10 cellular contexts compared by ENCODE assay signal in genomic region chr2:187390891-187391290, GRCh38. TPM values are rescaled to one million over a fixed set of nuclear protein-coding genes. Genes with fewer than 3 reads are reported as not detected.
DNase-seq lines count a peak whose midpoint lies in the region; ATAC-seq, FAIRE-seq and TF ChIP-seq lines count a peak whose summit lies in the region.
"Had no signal": no experiment of that assay in that cellular context is flagged by ENCODE, and none has a peak within 500 bp of the region (broad histone marks: within the 10 kb centered on the region; RNA-seq: fewer than 3 reads in every experiment).

No MANE protein-coding gene starts in this region.

- no peak overlapping the region for H3K4me3 Mint-ChIP-seq in astrocyte (ENCODE audit: unreplicated experiment)

- no peaks in the 10 kb centered on the region for H4K20me1 ChIP-seq in astrocyte (ENCODE audit: insufficient read depth, low read length)

- peak overlapping the region; percentile 79 for H3K27ac Mint-ChIP-seq in astrocyte (ENCODE audit: unreplicated experiment)

- H3K9me3 Mint-ChIP-seq in astrocyte (ENCODE audit: unreplicated experiment): peaks cover 2% of the 10 kb centered on the region

- H2AFZ ChIP-seq in astrocyte (ENCODE audit: low read depth, low read length): no peak overlapping the region

- H3K4me2 ChIP-seq in astrocyte (ENCODE audit: low read length): no peak overlapping the region

- intact Hi-C loops in right cardiac atrium (cut with DNase I): no loop called here

- 41% methylated on average over 1 of the region's 1 CpG for WGBS in right cardiac atrium

- peak; percentile 29; the same call in 1 of the 2 replicates for TF ChIP-seq EP300 in Ishikawa (IDR thresholded peaks at IDR 0.05; ENCODE audit: borderline replicate concordance)

- H3K4me1 ChIP-seq in astrocyte (ENCODE audit: insufficient read depth, low read length) (peaks cover 10% of the 10 kb centered on the region), right cardiac atrium (ENCODE audit: control insufficient read depth, insufficient read depth, low read length) (no peaks in the 10 kb centered on the region)

- no peak for TF ChIP-seq CTCF in astrocyte (IDR thresholded peaks at IDR 0.05; ENCODE audit: insufficient read depth, low read depth, low read length)

- peaks cover 2% of the 10 kb centered on the region for H3K4me1 Mint-ChIP-seq in astrocyte (ENCODE audit: low read depth, unreplicated experiment)

- H3K36me3 ChIP-seq in astrocyte (ENCODE audit: insufficient read depth, low read length): no peaks in the 10 kb centered on the region
- H3K36me3 ChIP-seq: WERI-Rb-1 had no signal

- H3K79me2 ChIP-seq in astrocyte (ENCODE audit: insufficient read depth, low read length): no peaks in the 10 kb centered on the region

- H3K27me3 ChIP-seq in astrocyte (ENCODE audit: insufficient read depth, low read length) (no peaks in the 10 kb centered on the region), right cardiac atrium (ENCODE audit: control insufficient read depth, insufficient read depth) (no peaks in the 10 kb centered on the region)

- H3K27me3 Mint-ChIP-seq in astrocyte (ENCODE audit: low read depth, unreplicated experiment): no peaks in the 10 kb centered on the region

- TF ChIP-seq RAD21 in Ishikawa (IDR thresholded peaks at IDR 0.05; ENCODE audit: low read depth): no peak

- no peaks in the 10 kb centered on the region for H3K36me3 Mint-ChIP-seq in astrocyte (ENCODE audit: low read depth, unreplicated experiment)

- H3K4me3 ChIP-seq in astrocyte (ENCODE audit: insufficient read depth, low read depth, low read length) (no peak overlapping the region), right cardiac atrium (ENCODE audit: low read length) (no peak overlapping the region)

- H3K27ac ChIP-seq in astrocyte (ENCODE audit: low read depth, low read length) (peak overlapping the region; percentile 22), right cardiac atrium (ENCODE audit: low read length) (no peak overlapping the region)
- H3K27ac ChIP-seq: WERI-Rb-1 had no signal

- H3K9me3 ChIP-seq in astrocyte (ENCODE audit: insufficient read depth, low read depth, low read length) (no peaks in the 10 kb centered on the region), right cardiac atrium (ENCODE audit: control insufficient read depth, low read length) (no peaks in the 10 kb centered on the region)

- H3K9ac ChIP-seq in astrocyte (ENCODE audit: low read length): no peak overlapping the region

- ATAC-seq in HG03097 (IDR thresholded peaks at IDR 0.05; ENCODE audit: low FRiP score, unreplicated experiment) (no peak), right cardiac atrium (no peak)

- FAIRE-seq in astrocyte (lab: Jason Lieb, UNC): peak; percentile 90

- DNase-seq in COLO829 (ENCODE audit: low spot score): peak; percentile 70
- DNase-seq in astrocyte (ENCODE audit: low read depth): peak; percentile 88
- DNase-seq in iris pigment epithelial cell (ENCODE audit: low read depth): peak; percentile 94
- no peak for DNase-seq in central memory CD4-positive, alpha-beta T cell
- DNase-seq in right cardiac atrium: no peak
- DNase-seq in iPS-NIHi7 (ENCODE audit: extremely low spot score): no peak
- DNase-seq: NCI-H1417, WERI-Rb-1 had no signal

TF ChIP-seq in Ishikawa, 13 proteins besides CTCF, POLR2A, EP300 and RAD21:
- TF ChIP-seq REST (IDR thresholded peaks at IDR 0.05; ENCODE audit: low read depth) (no peak), MAX (IDR thresholded peaks at IDR 0.05) (peak; percentile 77), TAF1 (IDR thresholded peaks at IDR 0.05; ENCODE audit: low read depth) (no peak), EGR1 (IDR thresholded peaks at IDR 0.05) (no peak), YY1 (IDR thresholded peaks at IDR 0.05; ENCODE audit: low read depth) (no peak), CEBPB (IDR thresholded peaks at IDR 0.05) (no peak), ZBTB7A (IDR thresholded peaks at IDR 0.05; ENCODE audit: low read depth) (no peak), CREB1 (IDR thresholded peaks at IDR 0.05; ENCODE audit: low read depth) (no peak), TCF12 (IDR thresholded peaks at IDR 0.05; ENCODE audit: low read depth) (peak; percentile 35; the same call in 1 of the 2 replicates), TEAD4 (IDR thresholded peaks at IDR 0.05) (peak; percentile 74), FOXM1 (IDR thresholded peaks at IDR 0.05; ENCODE audit: borderline replicate concordance, low read depth) (no peak), USF1 (IDR thresholded peaks at IDR 0.05) (peak; percentile 76), NFIC (IDR thresholded peaks at IDR 0.05) (no peak)

RNA-seq across cellular contexts. Expression of gene CALCRL, which starts 57.2 kb away (rescaled TPM):
- total RNA-seq in astrocyte (4.3 and 6.5 TPM in 2 replicates), right cardiac atrium (10 to 100 TPM; 35.5 to 50.9 (median 44.1) TPM)
- 12.3 TPM for polyA plus RNA-seq in right cardiac atrium

Comparison
In these comparisons a context has a peak if more than half of its experiments do, and no peak if none do; other contexts are left out.
1. DNase-seq: peak in COLO829 (single experiment), astrocyte (single experiment) and iris pigment epithelial cell (single experiment); none in central memory CD4-positive, alpha-beta T cell (single experiment), right cardiac atrium (0 of 3) and iPS-NIHi7 (single experiment).